10 cellular contexts compared by ENCODE assay signal in the genomic region with DNA sequence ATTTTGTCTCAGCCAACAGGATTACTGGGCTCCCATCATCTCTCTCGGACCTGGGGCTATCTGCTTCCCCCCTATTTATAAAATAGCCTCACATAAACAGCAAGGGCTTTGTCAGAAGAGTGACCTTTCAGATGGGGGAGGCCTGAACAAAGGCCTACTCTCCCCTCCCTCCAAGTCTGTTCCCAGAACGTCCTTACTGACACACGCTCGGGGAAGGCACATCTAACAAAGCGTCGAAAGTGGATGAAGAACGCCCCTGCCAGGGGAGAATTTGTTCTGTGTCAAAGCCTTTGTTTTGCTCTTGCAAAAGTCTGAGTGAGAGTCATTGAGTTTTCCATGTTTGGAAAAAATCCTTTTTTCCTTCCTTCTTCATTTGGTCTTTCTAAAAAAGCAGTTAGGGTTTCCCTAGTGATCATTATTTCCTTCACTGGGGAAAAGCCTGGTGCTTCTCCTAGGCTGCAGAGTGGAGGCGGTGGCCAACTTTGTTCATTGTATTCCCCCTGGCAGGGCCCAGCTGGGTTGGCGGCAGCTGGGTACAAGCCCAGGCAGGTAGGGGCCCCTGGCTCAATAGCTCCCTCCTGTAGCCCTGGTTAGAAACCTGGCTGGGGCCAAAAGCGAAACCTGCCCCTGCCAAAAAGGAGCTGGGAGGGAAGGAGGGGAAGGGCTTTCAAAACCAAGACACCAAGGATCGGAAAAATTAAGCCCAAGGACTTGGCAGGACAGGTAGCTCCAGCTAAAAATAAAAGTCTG.
DNase-seq lines count a peak whose midpoint lies in the region; ATAC-seq lines count a peak whose summit lies in the region.
"Had no signal": no experiment of that assay in that cellular context is flagged by ENCODE, and none has a peak within 500 bp of the region (broad histone marks: within the 10 kb centered on the region; RNA-seq: fewer than 3 reads in every experiment).

No MANE protein-coding gene starts in this region.

- POLR2A ChIA-PET in naive thymus-derived CD4-positive, alpha-beta T cell (lab: Charles Lee), result interaction anchor here (0.6 to 17.1 kb wide), 10 partner anchors 9 to 285 kb away, joined by 3 to 276 read pairs (median 4); partner anchors contain the start of gene COQ8A

- peak overlapping the region in 8 of 10 donors; percentile 35 to 88 (median 77) for H3K4me3 Mint-ChIP-seq in naive thymus-derived CD4-positive, alpha-beta T cell

- WGBS in trophoblast cell (ENCODE audit: extremely low coverage, insufficient coverage, insufficient read length), result no CpG with 5 or more reads among the region's 11 CpGs

- peaks cover 14% of the 10 kb centered on the region for H3K79me1 ChIP-seq in trophoblast cell (ENCODE audit: low read length)

- H2BK120ac ChIP-seq in trophoblast cell (ENCODE audit: insufficient read depth, low read length, poor library complexity), result no peak overlapping the region

- no peaks in the 10 kb centered on the region for H3K27me3 ChIP-seq in naive thymus-derived CD4-positive, alpha-beta T cell (ENCODE audit: control insufficient read depth in 2 of 2, insufficient read depth in 2 of 2, low read length in 2 of 2)
- no peaks in the 10 kb centered on the region for H3K27me3 ChIP-seq in trophoblast cell (ENCODE audit: insufficient read depth, low read length)
- H3K27me3 ChIP-seq: cardiac muscle cell had no signal

- no peak overlapping the region for H2AFZ ChIP-seq in trophoblast cell (ENCODE audit: insufficient read depth, low read length, poor library complexity)

- no peak overlapping the region for H2BK12ac ChIP-seq in trophoblast cell (ENCODE audit: low read length)

- H3K4me1 ChIP-seq in naive thymus-derived CD4-positive, alpha-beta T cell (ENCODE audit: control insufficient read depth in 2 of 2, insufficient read depth in 2 of 2, low read length in 2 of 2), result peaks cover 0 to 36% of the 10 kb centered on the region in 2 donors
- peaks cover 27 to 34% of the 10 kb centered on the region in 2 experiments for H3K4me1 ChIP-seq in trophoblast cell (ENCODE audit: control insufficient read depth in 1 of 2, insufficient read depth in 2 of 2, low read length in 2 of 2)

- H3K9me3 Mint-ChIP-seq in naive thymus-derived CD4-positive, alpha-beta T cell, result no peaks in the 10 kb centered on the region

- intact Hi-C loops in naive thymus-derived CD4-positive, alpha-beta T cell (cut with micrococcal nuclease), result no loop called here

- no peaks in the 10 kb centered on the region for H3K27me3 Mint-ChIP-seq in naive thymus-derived CD4-positive, alpha-beta T cell

- H3K14ac ChIP-seq in trophoblast cell (ENCODE audit: low read length), result no peak overlapping the region

- no peak overlapping the region for H2BK5ac ChIP-seq in trophoblast cell (ENCODE audit: low read depth, low read length, poor library complexity)

- no peak overlapping the region for H4K12ac ChIP-seq in trophoblast cell (ENCODE audit: low read depth, low read length)

- DNase-seq in C1 segment of cervical spinal cord (lab: John Stamatoyannopoulos, UW), result peak in 10 of 14 donors; percentile 28 to 88 (median 70)
- DNase-seq in NCI-H1105 treated with DMSO at 0.1 percent for 48 hours (lab: John Stamatoyannopoulos, UW), result peak; percentile 78
- peak in 48 of 56 donors; percentile 25 to 86 (median 65) for DNase-seq in amygdala (lab: John Stamatoyannopoulos, UW)
- DNase-seq in naive thymus-derived CD4-positive, alpha-beta T cell, result no peak
- DNase-seq in MV-4-11 (lab: John Stamatoyannopoulos, UW), result no peak
- no peak for DNase-seq in trophoblast cell
- DNase-seq in glomerular visceral epithelial cell (ENCODE audit: extremely low spot score), result no peak
- DNase-seq: stimulated activated CD4-positive, alpha-beta T cell treated with anti-CD3 and anti-CD28 coated beads, Interleukin-2, amount 100 ng/mL, for 24 hours had no signal

- H3K79me2 ChIP-seq in trophoblast cell (ENCODE audit: control insufficient read depth, insufficient read depth, low read length, poor library complexity), result no peaks in the 10 kb centered on the region

- H3K23ac ChIP-seq in trophoblast cell (ENCODE audit: low read length), result no peak overlapping the region

- no peak overlapping the region for H2AK5ac ChIP-seq in trophoblast cell (ENCODE audit: low read length)

- H3K4me2 ChIP-seq in trophoblast cell (ENCODE audit: low read length), result no peak overlapping the region

- H3K36me3 ChIP-seq in naive thymus-derived CD4-positive, alpha-beta T cell (ENCODE audit: control insufficient read depth in 2 of 3, insufficient read depth in 3 of 3, low read length in 3 of 3), result peaks cover 0 to 11% (median 4%) of the 10 kb centered on the region in 3 experiments
- no peaks in the 10 kb centered on the region for H3K36me3 ChIP-seq in trophoblast cell (ENCODE audit: control insufficient read depth in 1 of 2, insufficient read depth in 2 of 2, low read length in 2 of 2)
- H3K36me3 ChIP-seq: cardiac muscle cell had no signal

- H3K4me3 ChIP-seq in naive thymus-derived CD4-positive, alpha-beta T cell (ENCODE audit: low read length), result no peak overlapping the region
- H3K4me3 ChIP-seq in trophoblast cell (ENCODE audit: low read depth, low read length), result no peak overlapping the region
- H3K4me3 ChIP-seq: cardiac muscle cell had no signal

- H3K4me1 Mint-ChIP-seq in naive thymus-derived CD4-positive, alpha-beta T cell, result peaks cover 0 to 91% (median 0%) of the 10 kb centered on the region in 7 donors

- no peak overlapping the region for H4K91ac ChIP-seq in trophoblast cell (ENCODE audit: low read depth, low read length)

- H3K9me3 ChIP-seq in naive thymus-derived CD4-positive, alpha-beta T cell (ENCODE audit: control insufficient read depth in 2 of 3, low read length in 3 of 3), result no peaks in the 10 kb centered on the region
- H3K9me3 ChIP-seq in trophoblast cell (ENCODE audit: insufficient read depth, low read depth, low read length), result no peaks in the 10 kb centered on the region

- CTCF ChIA-PET in naive thymus-derived CD4-positive, alpha-beta T cell (lab: Charles Lee), result interaction anchor here (1.0 kb wide), 1 partner anchor 24 kb away, joined by 3 read pairs; no protein-coding TSS in a partner anchor

- H4K8ac ChIP-seq in trophoblast cell (ENCODE audit: low read depth, low read length), result no peak overlapping the region

- H3K27ac Mint-ChIP-seq in naive thymus-derived CD4-positive, alpha-beta T cell, result peak overlapping the region in 1 of 9 donors; percentile 60

- no peak overlapping the region for H3K27ac ChIP-seq in naive thymus-derived CD4-positive, alpha-beta T cell (ENCODE audit: low read depth, low read length)
- H3K27ac ChIP-seq in trophoblast cell (ENCODE audit: low read depth, low read length), result no peak overlapping the region
- H3K27ac ChIP-seq: cardiac muscle cell had no signal

- H3K18ac ChIP-seq in trophoblast cell (ENCODE audit: low read length), result no peak overlapping the region

- no peak overlapping the region for H3K9ac ChIP-seq in trophoblast cell (ENCODE audit: low read length)

- no peak for ATAC-seq in naive thymus-derived CD4-positive, alpha-beta T cell
- ATAC-seq in GM21381 (IDR thresholded peaks at IDR 0.05; ENCODE audit: unreplicated experiment), result no peak

- H3K36me3 Mint-ChIP-seq in naive thymus-derived CD4-positive, alpha-beta T cell, result peaks cover 0 to 11% (median 3%) of the 10 kb centered on the region in 5 donors

- H3K4ac ChIP-seq in trophoblast cell (ENCODE audit: low read depth, low read length), result no peak overlapping the region

Comparison
In these comparisons a context has a peak if more than half of its experiments do, and no peak if none do; other contexts are left out.
1. DNase-seq: peak in C1 segment of cervical spinal cord (10 of 14), NCI-H1105 treated with DMSO at 0.1 percent for 48 hours (single experiment) and amygdala (48 of 56); none in naive thymus-derived CD4-positive, alpha-beta T cell (0 of 9), MV-4-11 (single experiment), trophoblast cell (0 of 2) and glomerular visceral epithelial cell (single experiment).